38 cellular contexts compared by ENCODE assay signal in the genomic region with DNA sequence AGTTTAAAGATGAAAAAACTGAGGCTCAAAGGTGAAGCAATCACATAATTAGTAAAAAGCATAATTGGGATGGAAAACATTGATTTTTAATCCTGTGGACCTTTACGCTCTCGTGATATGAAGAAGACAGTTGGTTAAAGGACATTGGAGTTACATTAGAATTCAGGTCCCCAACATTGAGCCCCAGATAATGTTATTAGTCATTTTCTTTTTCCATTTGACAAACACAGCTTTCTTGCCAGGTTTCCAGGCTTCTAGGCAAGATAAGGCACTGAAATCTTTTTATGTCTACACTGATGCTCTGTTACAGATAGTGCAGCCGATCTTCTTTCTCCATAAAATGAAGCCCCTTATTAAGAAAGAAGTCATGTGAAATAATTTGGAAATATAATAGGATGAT. TPM values are rescaled to one million over a fixed set of nuclear protein-coding genes. Genes with fewer than 3 reads are reported as not detected.
"Had no signal": no experiment of that assay in that cellular context is flagged by ENCODE, and none has a peak within 500 bp of the region (broad histone marks: within the 10 kb centered on the region; RNA-seq: fewer than 3 reads in every experiment).

No MANE protein-coding gene starts in this region.

- H3K27ac Mint-ChIP-seq: activated B cell treated with CpG ODN at 0.5 μM for 24 hours; activated CD8-positive, alpha-beta memory T cell treated with anti-CD3 and anti-CD28 coated beads, Interleukin-2, amount 10 ng/mL, durations not matched to agents 7 days and 5 days; activated CD8-positive, alpha-beta T cell treated with anti-CD3 and anti-CD28 coated beads for 36 hours; activated naive CD4-positive, alpha-beta T cell treated with anti-CD3 and anti-CD28 coated beads for 36 hours; activated naive CD4-positive, alpha-beta T cell treated with anti-CD3 and anti-CD28 coated beads, Interleukin-2, amount 50 U/mL, for 24 hours; activated naive CD8-positive, alpha-beta T cell treated with anti-CD3 and anti-CD28 coated beads for 36 hours; activated naive CD8-positive, alpha-beta T cell treated with anti-CD3 and anti-CD28 coated beads, Interleukin-2, amount 50 U/mL, for 24 hours; activated T-helper 1 cell treated with anti-CD3 and anti-CD28 coated beads, Interleukin-12 subunit alpha, Interleukin-12 subunit beta, Interleukin-2, Interleukin-4 antibody, amounts not matched to agents 30 ng/mL and 10 ng/mL and 1 ng/mL, durations not matched to agents 14 hours and 24 hours and 36 hours; activated T-helper 2 cell treated with anti-CD3 and anti-CD28 coated beads, Interferon-gamma antibody, Interleukin-2, Interleukin-4, amounts not matched to agents 10 μg/mL and 5 μg/mL and 100 μg/mL, durations not matched to agents 14 hours and 24 hours and 36 hours; effector memory CD8-positive, alpha-beta T cell; T-helper 17 cell; T-helper 2 cell treated with Interferon-gamma antibody and Interleukin-4, amounts not matched to agents 5 μg/mL and 100 μg/mL, for 36 hours had no signal

- H3K36me3 ChIP-seq: adrenal gland, esophagus muscularis mucosa, gastroesophageal sphincter, heart right ventricle, WERI-Rb-1 had no signal

- H3K9me3 ChIP-seq: adrenal gland, body of pancreas, esophagus muscularis mucosa, gastroesophageal sphincter, heart right ventricle had no signal

- H3K4me3 ChIP-seq: adrenal gland, body of pancreas, esophagus muscularis mucosa, gastroesophageal sphincter, heart right ventricle, hepatocyte had no signal

- H3K27ac ChIP-seq: adrenal gland, body of pancreas, esophagus muscularis mucosa, heart right ventricle, hepatocyte, WERI-Rb-1 had no signal

- H2AFZ ChIP-seq: hepatocyte had no signal

- H3K27me3 ChIP-seq: adrenal gland, body of pancreas, esophagus muscularis mucosa, gastroesophageal sphincter, heart right ventricle, hepatocyte had no signal

- DNase-seq: activated B cell treated with CpG ODN at 0.5 μM for 24 hours; activated CD4-positive, alpha-beta T cell treated with anti-CD3 and anti-CD28 coated beads for 48 hours; activated CD4-positive, alpha-beta T cell treated with anti-CD3 and anti-CD28 coated beads, Interleukin-2, amount 50 U/mL, for 1 hour; activated CD4-positive, alpha-beta T cell treated with anti-CD3 and anti-CD28 coated beads, Interleukin-2, amount 50 U/mL, for 48 hours; activated CD8-positive, alpha-beta memory T cell treated with anti-CD3 and anti-CD28 coated beads, Interleukin-2, amount 10 ng/mL, durations not matched to agents 7 days and 5 days; activated CD8-positive, alpha-beta memory T cell treated with anti-CD3 and anti-CD28 coated beads, Interleukin-2, amount 50 U/mL, for 4 hours; activated CD8-positive, alpha-beta T cell treated with anti-CD3 and anti-CD28 coated beads for 36 hours; activated effector memory CD4-positive, alpha-beta T cell treated with anti-CD3 and anti-CD28 coated beads, Interleukin-2, amount 50 U/mL, for 16 hours; activated naive CD4-positive, alpha-beta T cell treated with anti-CD3 and anti-CD28 coated beads for 36 hours; activated naive CD8-positive, alpha-beta T cell treated with anti-CD3 and anti-CD28 coated beads for 36 hours; activated naive CD8-positive, alpha-beta T cell treated with anti-CD3 and anti-CD28 coated beads, Interleukin-2, amount 50 U/mL, for 24 hours; activated T-cell treated with anti-CD3 and anti-CD28 coated beads, Interleukin-2, amount 50 U/mL, for 1 hour; activated T-cell treated with anti-CD3 and anti-CD28 coated beads, Interleukin-2, amount 50 U/mL, for 48 hours; adrenal gland; amygdala; aorta; body of pancreas; caudate nucleus; cortex of kidney; dermis blood vessel endothelial cell; effector CD4-positive, alpha-beta T cell; effector memory CD8-positive, alpha-beta T cell; foreskin melanocyte; heart right ventricle; T-helper 17 cell; T1000; WERI-Rb-1 had no signal

- H3K4me2 ChIP-seq: hepatocyte had no signal

- H3K9me3 Mint-ChIP-seq: activated B cell treated with CpG ODN at 0.5 μM for 24 hours; activated CD8-positive, alpha-beta T cell treated with anti-CD3 and anti-CD28 coated beads for 36 hours; activated naive CD4-positive, alpha-beta T cell treated with anti-CD3 and anti-CD28 coated beads for 36 hours; activated naive CD4-positive, alpha-beta T cell treated with anti-CD3 and anti-CD28 coated beads, Interleukin-2, amount 50 U/mL, for 24 hours; activated naive CD8-positive, alpha-beta T cell treated with anti-CD3 and anti-CD28 coated beads for 36 hours; activated naive CD8-positive, alpha-beta T cell treated with anti-CD3 and anti-CD28 coated beads, Interleukin-2, amount 50 U/mL, for 24 hours; activated T-helper 1 cell treated with anti-CD3 and anti-CD28 coated beads, Interleukin-12 subunit alpha, Interleukin-12 subunit beta, Interleukin-2, Interleukin-4 antibody, amounts not matched to agents 30 ng/mL and 10 ng/mL and 1 ng/mL, durations not matched to agents 14 hours and 24 hours and 36 hours; activated T-helper 2 cell treated with anti-CD3 and anti-CD28 coated beads, Interferon-gamma antibody, Interleukin-2, Interleukin-4, amounts not matched to agents 10 μg/mL and 5 μg/mL and 100 μg/mL, durations not matched to agents 14 hours and 24 hours and 36 hours; effector memory CD8-positive, alpha-beta T cell; T-helper 2 cell treated with Interferon-gamma antibody and Interleukin-4, amounts not matched to agents 5 μg/mL and 100 μg/mL, for 36 hours had no signal

- ATAC-seq: activated CD4-positive, CD25-positive, alpha-beta regulatory T cell treated with anti-CD3 and anti-CD28 coated beads, Interleukin-2, amount 50 U/mL, for 24 hours; activated CD8-positive, alpha-beta memory T cell treated with anti-CD3 and anti-CD28 coated beads, Interleukin-2, amount 10 ng/mL, durations not matched to agents 7 days and 5 days; activated CD8-positive, alpha-beta T cell treated with anti-CD3 and anti-CD28 coated beads for 36 hours; activated naive CD8-positive, alpha-beta T cell treated with anti-CD3 and anti-CD28 coated beads, Interleukin-2, amount 50 U/mL, for 24 hours; body of pancreas; effector memory CD8-positive, alpha-beta T cell; gastroesophageal sphincter; heart right ventricle; T-helper 17 cell had no signal

- FAIRE-seq: colon had no signal

- H3K79me2 ChIP-seq: hepatocyte had no signal

- H3K36me3 Mint-ChIP-seq: activated CD8-positive, alpha-beta memory T cell treated with anti-CD3 and anti-CD28 coated beads, Interleukin-2, amount 10 ng/mL, durations not matched to agents 7 days and 5 days had no signal

- H3K4me1 Mint-ChIP-seq: activated naive CD4-positive, alpha-beta T cell treated with anti-CD3 and anti-CD28 coated beads, Interleukin-2, amount 50 U/mL, for 24 hours had no signal

- H3K4me1 ChIP-seq: adrenal gland, body of pancreas had no signal

- H3K4me3 Mint-ChIP-seq: activated B cell treated with CpG ODN at 0.5 μM for 24 hours; activated CD8-positive, alpha-beta memory T cell treated with anti-CD3 and anti-CD28 coated beads, Interleukin-2, amount 10 ng/mL, durations not matched to agents 7 days and 5 days; activated CD8-positive, alpha-beta T cell treated with anti-CD3 and anti-CD28 coated beads for 36 hours; activated naive CD4-positive, alpha-beta T cell treated with anti-CD3 and anti-CD28 coated beads for 36 hours; activated naive CD4-positive, alpha-beta T cell treated with anti-CD3 and anti-CD28 coated beads, Interleukin-2, amount 50 U/mL, for 24 hours; activated naive CD8-positive, alpha-beta T cell treated with anti-CD3 and anti-CD28 coated beads for 36 hours; activated naive CD8-positive, alpha-beta T cell treated with anti-CD3 and anti-CD28 coated beads, Interleukin-2, amount 50 U/mL, for 24 hours; activated T-helper 1 cell treated with anti-CD3 and anti-CD28 coated beads, Interleukin-12 subunit alpha, Interleukin-12 subunit beta, Interleukin-2, Interleukin-4 antibody, amounts not matched to agents 30 ng/mL and 10 ng/mL and 1 ng/mL, durations not matched to agents 14 hours and 24 hours and 36 hours; effector memory CD8-positive, alpha-beta T cell; T-helper 17 cell; T-helper 2 cell treated with Interferon-gamma antibody and Interleukin-4, amounts not matched to agents 5 μg/mL and 100 μg/mL, for 36 hours had no signal

RNA-seq across cellular contexts. Expression of a gene that starts 38.5 kb away (rescaled TPM):
- total RNA-seq: activated B cell treated with CpG ODN at 0.5 μM for 24 hours, chondrocyte, dermis blood vessel endothelial cell, gastroesophageal sphincter, glomerular endothelial cell had no signal
- polyA plus RNA-seq: heart right ventricle had no signal
